8 cellular contexts compared by ENCODE assay signal in genomic region chr2:121128741-121129659, GRCh38.
DNase-seq lines count a peak whose midpoint lies in the region; ATAC-seq and TF ChIP-seq lines count a peak whose summit lies in the region.

No MANE protein-coding gene starts in this region.

- ATAC-seq in GM18499 (IDR thresholded peaks at IDR 0.05; ENCODE audit: insufficient read depth, unreplicated experiment) (peak; percentile 65), GM18870 (IDR thresholded peaks at IDR 0.05; ENCODE audit: unreplicated experiment) (no peak)
- ATAC-seq in activated CD4-positive, CD25-positive, alpha-beta regulatory T cell treated with anti-CD3 and anti-CD28 coated beads, Interleukin-2, amount 50 U/mL, for 24 hours = no peak

- intact Hi-C loops in dorsolateral prefrontal cortex (cut with DNase I) = no loop called here

- in situ Hi-C loops in ACHN (cut with HindIII; ENCODE audit: low pct_ligation_motif_present, low pct_unique_long_range_greater_than_20kb, low sequenced_read_pairs) = no loop called here

- DNase-seq in ACHN = peak; percentile 12
- DNase-seq in NOMO-1 (lab: John Stamatoyannopoulos, UW; ENCODE audit: unreplicated experiment in 2 of 2) = peak; percentile 51 to 71
- DNase-seq in dorsolateral prefrontal cortex = peak in 1 of 10 donors; percentile 36
- peak; percentile 60 for DNase-seq in mucosa of gallbladder (ENCODE audit: low spot score)
- DNase-seq in NCI-H187 treated with DMSO at 0.1 percent for 48 hours (lab: John Stamatoyannopoulos, UW) = no peak

- no peak overlapping the region for H3K27ac ChIP-seq in dorsolateral prefrontal cortex

- peaks cover 0 to 3% (median 0%) of the 10 kb centered on the region in 45 donors for H3K27me3 ChIP-seq in dorsolateral prefrontal cortex

- TF ChIP-seq CTCF in dorsolateral prefrontal cortex (IDR thresholded peaks at IDR 0.05 in 54 of 56, conservative IDR thresholded peaks at IDR 0.05 in 2 of 56; ENCODE audit: low read depth in 1 of 56, partially characterized antibody in 56 of 56) = peak in 47 of 56 donors; percentile 10 to 68 (median 46)

- no peak overlapping the region for H3K4me3 ChIP-seq in dorsolateral prefrontal cortex
